13 cellular contexts compared by ENCODE assay signal in the genomic region with DNA sequence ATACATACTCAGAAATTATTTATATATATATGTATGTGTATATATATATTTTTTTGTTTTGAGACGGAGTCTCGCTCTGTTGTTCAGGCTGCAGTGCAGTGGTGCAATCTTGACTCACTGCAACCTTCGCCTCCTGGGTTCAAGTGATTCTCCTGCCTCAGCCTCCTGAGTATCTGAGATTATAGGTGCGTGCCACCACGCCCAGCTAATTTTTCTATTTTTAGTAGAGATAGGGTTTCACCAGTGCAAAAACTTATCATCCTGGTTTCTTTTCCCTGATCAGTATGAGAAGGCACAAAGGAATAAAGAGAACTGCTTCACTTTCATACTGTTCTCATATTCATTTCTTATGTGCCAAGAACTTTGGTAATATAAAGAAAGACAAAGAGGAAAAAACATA. TPM values are rescaled to one million over a fixed set of nuclear protein-coding genes. Genes with fewer than 3 reads are reported as not detected.
"Had no signal": no experiment of that assay in that cellular context is flagged by ENCODE, and none has a peak within 500 bp of the region (broad histone marks: within the 10 kb centered on the region; RNA-seq: fewer than 3 reads in every experiment).

No MANE protein-coding gene starts in this region.

RNA-seq across cellular contexts. Expression of a gene that starts 0.7 kb away (rescaled TPM):
- total RNA-seq: stomach, subcutaneous adipose tissue, suprapubic skin, temporal lobe, thoracic aorta, thyroid gland, tibial nerve, transverse colon, upper lobe of left lung, upper lobe of right lung, ureter, urinary bladder, vagina had no signal
- polyA plus RNA-seq: stomach, urinary bladder had no signal
